ENCODE assay signal across 9 cellular contexts in genomic region chr2:10120158-10120937, GRCh38. TPM values are rescaled to one million over a fixed set of nuclear protein-coding genes. Genes with fewer than 3 reads are reported as not detected.
DNase-seq lines count a peak whose midpoint lies in the region; ATAC-seq, FAIRE-seq and TF ChIP-seq lines count a peak whose summit lies in the region.
"Had no signal": no experiment of that assay in that cellular context is flagged by ENCODE, and none has a peak within 500 bp of the region (broad histone marks: within the 10 kb centered on the region; RNA-seq: fewer than 3 reads in every experiment).

No MANE protein-coding gene starts in this region.

- H3K27me3 Mint-ChIP-seq in CD14-positive monocyte (ENCODE audit: low read depth in 3 of 3), result peaks cover 0 to 1% (median 0%) of the 10 kb centered on the region in 3 donors

- no peaks in the 10 kb centered on the region for H3K9me3 Mint-ChIP-seq in CD14-positive monocyte

- H3K4me2 ChIP-seq in HepG2 (ENCODE audit: low read depth, low read length), result peak overlapping the region; percentile 98

- H3K36me3 Mint-ChIP-seq in CD14-positive monocyte, result peaks cover 0 to 4% of the 10 kb centered on the region in 2 donors

- TF ChIP-seq RAD21 in HepG2 (CRISPR knock-in tag; IDR thresholded peaks at IDR 0.05), result peak; percentile 62

- peak; percentile 83 for DNase-seq in CD14-positive monocyte (ENCODE audit: low spot score)
- peak; percentile 91 to 99 for DNase-seq in NCI-H526 (lab: John Stamatoyannopoulos, UW)
- DNase-seq in activated CD4-positive, alpha-beta T cell treated with anti-CD3 and anti-CD28 coated beads for 4 hours, result peak; percentile 92 to 93
- peak; percentile 57 for DNase-seq in dedifferentiated amniotic fluid mesenchymal stem cell (ENCODE audit: extremely low spot score)
- DNase-seq in HepG2 (ENCODE audit: low spot score), result peak; percentile 98
- peak; percentile 96 for DNase-seq in stimulated activated CD4-positive, alpha-beta T cell treated with anti-CD3 and anti-CD28 coated beads, Interleukin-4, amount 100 ng/mL, for 1 hour

- peaks cover 60% of the 10 kb centered on the region for H3K4me1 Mint-ChIP-seq in CD14-positive monocyte

- peaks cover 40% of the 10 kb centered on the region for H3K79me2 ChIP-seq in HepG2 (ENCODE audit: insufficient read depth, low read length)

- peaks cover 2 to 5% of the 10 kb centered on the region in 2 experiments; a peak in 2 of 5 replicates for H3K36me3 ChIP-seq in HepG2 (replicated peaks in 1 of 2; ENCODE audit: control insufficient read depth in 1 of 2, insufficient read depth in 2 of 2, low read length in 2 of 2)

- BruUV-seq in HepG2 (replicated peaks; lab: Mats Ljungman, UMichigan), result TSS peak; percentile 58

- H3K27ac ChIP-seq in HepG2 (ENCODE audit: extremely low read length, insufficient read depth, low read length), result peak overlapping the region; percentile 92

- no peaks in the 10 kb centered on the region for H3K27me3 ChIP-seq in HepG2 (ENCODE audit: control insufficient read depth in 1 of 2, insufficient read depth in 2 of 2, low read length in 2 of 2)

- under 1% methylated on average over 64 of the region's 64 CpGs for WGBS in HepG2 (ENCODE audit: low lambda C conversion rate)

- POLR2A ChIA-PET in HepG2 (lab: Yijun Ruan, JAX), result interaction anchor here (0.6 to 1.2 kb wide), 7 partner anchors 181 to 490 kb away, joined by 3 to 4 read pairs (median 4); partner anchors contain the start of genes ODC1, TAF1B and YWHAQ

- intact Hi-C loops in CD14-positive monocyte (cut with micrococcal nuclease) (loop anchor here (5.0 to 10.0 kb wide), 5 partner anchors 154 to 327 kb away; partner anchors contain the start of genes HPCAL1 (in 2 of the 2) and ODC1 (in 1 of the 2)), HepG2 (cut with micrococcal nuclease; ENCODE audit: unreplicated experiment) (loop anchor here (1.0 to 10.0 kb wide), 4 partner anchors 48 to 284 kb away; partner anchors contain the start of gene GRHL1)

- TF ChIP-seq EP300 in HepG2 (IDR thresholded peaks at IDR 0.05; ENCODE audit: low read depth in 2 of 2, low read length in 2 of 2) (peak in 1 of 2 experiments; percentile 30; a peak in 3 of 4 replicates), HepG2 (CRISPR knock-in tag; IDR thresholded peaks at IDR 0.05; ENCODE audit: borderline replicate concordance) (no peak; the same call in 1 of the 2 replicates)

- H4K20me1 ChIP-seq in HepG2 (ENCODE audit: insufficient read depth, low read length), result no peaks in the 10 kb centered on the region

- CTCF ChIA-PET in HepG2 (lab: Yijun Ruan, JAX; ENCODE audit: low intra/inter-chr PET ratio, low total read pairs), result no interaction called here

- peak; percentile 87 to 96 for TF ChIP-seq POLR2A in HepG2 (IDR thresholded peaks at IDR 0.05; ENCODE audit: insufficient read depth in 1 of 2, low read depth in 2 of 2, low read length in 2 of 2)

- FAIRE-seq in HepG2 (lab: Jason Lieb, UNC), result peak; percentile 65
- FAIRE-seq: endometrium had no signal

- H3K27ac Mint-ChIP-seq in CD14-positive monocyte, result peak overlapping the region; percentile 93 to 99 (median 98)

- peak overlapping the region; percentile 95 to 98 for H3K4me3 Mint-ChIP-seq in CD14-positive monocyte

- peak overlapping the region; percentile 93 for H3K9ac ChIP-seq in HepG2 (ENCODE audit: insufficient read depth, low read depth, low read length)

- H2AFZ ChIP-seq in HepG2 (ENCODE audit: low read length), result no peak overlapping the region

- in situ Hi-C loops in HepG2 (cut with HindIII; ENCODE audit: extremely low pct_ligation_motif_present, low pct_unique_long_range_greater_than_20kb), result loop anchor here (5.0 kb wide), 1 partner anchor 317 kb away; no protein-coding TSS in a partner anchor

- TF ChIP-seq CTCF in CD14-positive monocyte (IDR thresholded peaks at IDR 0.05) (no peak), HepG2 (CRISPR knock-in tag; IDR thresholded peaks at IDR 0.05) (peak; percentile 35)

- ATAC-seq in GM19395 (IDR thresholded peaks at IDR 0.05; ENCODE audit: unreplicated experiment) (peak; percentile 59), HG03520 (IDR thresholded peaks at IDR 0.05; ENCODE audit: unreplicated experiment) (peak; percentile 48), HepG2 (peak; percentile 75)

- peaks cover 58% of the 10 kb centered on the region for H3K4me1 ChIP-seq in HepG2 (ENCODE audit: insufficient read depth, low read length)

- peak overlapping the region; percentile 70 to 99 (median 93) for H3K4me3 ChIP-seq in HepG2 (replicated peaks in 1 of 3; ENCODE audit: insufficient read depth in 1 of 3, low read depth in 2 of 3, low read length in 3 of 3)

- no peaks in the 10 kb centered on the region for H3K9me3 ChIP-seq in HepG2 (ENCODE audit: low read length)

TF ChIP-seq in HepG2, 621 proteins besides CTCF, POLR2A, EP300 and RAD21 (continues in another document):
- no peak for TF ChIP-seq SP1 (IDR thresholded peaks at IDR 0.05)
- TF ChIP-seq SP1 (CRISPR knock-in tag; IDR thresholded peaks at IDR 0.05), result peak; percentile 68
- TF ChIP-seq FOXC1 (CRISPR knock-in tag; IDR thresholded peaks at IDR 0.05; ENCODE audit: borderline replicate concordance), result peak; percentile 90

RNA-seq across cellular contexts. Expression of gene RRM2, which starts 2.2 kb away (rescaled TPM):
- polyA plus RNA-seq in CD14-positive monocyte (not detected), HepG2 (2011; rRNA removed) (15.2 and 31.3 TPM in 2 replicates)
- total RNA-seq in HepG2 (2016; rRNA removed; fragmentation: Illumina TruSeq; extraction: Trizol), result 150 and 191 TPM in 2 replicates
- total RNA-seq in HepG2 (2016; cell fraction: cytosol; rRNA removed; fragmentation: Illumina TruSeq; extraction: Trizol; ENCODE audit: low read depth), result 37.8 and 48.5 TPM in 2 replicates
- total RNA-seq in HepG2 (2016; cell fraction: insoluble cytoplasmic fraction; rRNA removed; fragmentation: Illumina TruSeq; extraction: Trizol), result 147 and 157 TPM in 2 replicates
- total RNA-seq in HepG2 (2016; cell fraction: membrane; rRNA removed; fragmentation: Illumina TruSeq; extraction: Trizol), result 80.6 and 88.9 TPM in 2 replicates
- 128 and 140 TPM in 2 replicates for total RNA-seq in HepG2 (2016; cell fraction: nucleus; rRNA removed; fragmentation: Illumina TruSeq; extraction: Trizol)
- polyA plus RNA-seq in HepG2 (2011; cell fraction: cytosol; rRNA removed), result 16.4 and 33.9 TPM in 2 replicates
- 56.9 and 85.9 TPM in 2 replicates for polyA plus RNA-seq in HepG2 (2011; cell fraction: nucleus; rRNA removed)
- polyA plus RNA-seq in HepG2 (2012), result 28.1 and 60.7 TPM in 2 replicates
- 43.8 and 46.7 TPM in 2 replicates for polyA plus RNA-seq in HepG2 (2016; cell fraction: cytosol; fragmentation: Illumina TruSeq; extraction: Trizol; ENCODE audit: low read depth)
- polyA plus RNA-seq in HepG2 (2016; cell fraction: insoluble cytoplasmic fraction; fragmentation: Illumina TruSeq; extraction: Trizol; ENCODE audit: low read depth), result 194 and 228 TPM in 2 replicates
- 51.9 and 53.7 TPM in 2 replicates for polyA plus RNA-seq in HepG2 (2016; cell fraction: membrane; fragmentation: Illumina TruSeq; extraction: Trizol; ENCODE audit: low read depth)
- 138 and 141 TPM in 2 replicates for polyA plus RNA-seq in HepG2 (2016; cell fraction: nucleus; fragmentation: Illumina TruSeq; extraction: Trizol; ENCODE audit: insufficient read depth, low read depth)
- polyA minus RNA-seq in HepG2 (2011; rRNA and poly(A)+ RNA removed; ENCODE audit: low replicate concordance), result 59.0 and 93.0 TPM in 2 replicates
- 42.2 and 50.2 TPM in 2 replicates for polyA minus RNA-seq in HepG2 (2011; cell fraction: cytosol; rRNA and poly(A)+ RNA removed)
- 47.4 and 63.0 TPM in 2 replicates for polyA minus RNA-seq in HepG2 (2011; cell fraction: nucleus; rRNA and poly(A)+ RNA removed)

RNA-seq across cellular contexts. Expression of gene CYS1, which starts 40.1 kb away (rescaled TPM):
- polyA plus RNA-seq in CD14-positive monocyte (not detected), HepG2 (2011; rRNA removed) (0.04 TPM in 2 replicates)
- not detected in 2 replicates for total RNA-seq in HepG2 (2016; rRNA removed; fragmentation: Illumina TruSeq; extraction: Trizol)
- total RNA-seq in HepG2 (2016; cell fraction: cytosol; rRNA removed; fragmentation: Illumina TruSeq; extraction: Trizol; ENCODE audit: low read depth), result 0.09 TPM in 1 of 2 replicates, not detected in the other
- not detected in 2 replicates for total RNA-seq in HepG2 (2016; cell fraction: insoluble cytoplasmic fraction; rRNA removed; fragmentation: Illumina TruSeq; extraction: Trizol)
- total RNA-seq in HepG2 (2016; cell fraction: membrane; rRNA removed; fragmentation: Illumina TruSeq; extraction: Trizol), result 0.14 TPM in 1 of 2 replicates, not detected in the other
- not detected in 2 replicates for total RNA-seq in HepG2 (2016; cell fraction: nucleus; rRNA removed; fragmentation: Illumina TruSeq; extraction: Trizol)
- polyA plus RNA-seq in HepG2 (2011; cell fraction: cytosol; rRNA removed), result 0.04 and 0.12 TPM in 2 replicates
- 0.03 TPM in 1 of 2 replicates, not detected in the other for polyA plus RNA-seq in HepG2 (2011; cell fraction: nucleus; rRNA removed)
- 0.13 TPM in 1 of 2 replicates, not detected in the other for polyA plus RNA-seq in HepG2 (2012)
- not detected in 2 replicates for polyA plus RNA-seq in HepG2 (2016; cell fraction: cytosol; fragmentation: Illumina TruSeq; extraction: Trizol; ENCODE audit: low read depth)
- not detected in 2 replicates for polyA plus RNA-seq in HepG2 (2016; cell fraction: insoluble cytoplasmic fraction; fragmentation: Illumina TruSeq; extraction: Trizol; ENCODE audit: low read depth)
- polyA plus RNA-seq in HepG2 (2016; cell fraction: membrane; fragmentation: Illumina TruSeq; extraction: Trizol; ENCODE audit: low read depth), result not detected in 2 replicates
- not detected in 2 replicates for polyA plus RNA-seq in HepG2 (2016; cell fraction: nucleus; fragmentation: Illumina TruSeq; extraction: Trizol; ENCODE audit: insufficient read depth, low read depth)
- polyA minus RNA-seq in HepG2 (2011; rRNA and poly(A)+ RNA removed; ENCODE audit: low replicate concordance), result 0.16 TPM in 1 of 2 replicates, not detected in the other
- not detected in 2 replicates for polyA minus RNA-seq in HepG2 (2011; cell fraction: cytosol; rRNA and poly(A)+ RNA removed)
- not detected in 2 replicates for polyA minus RNA-seq in HepG2 (2011; cell fraction: nucleus; rRNA and poly(A)+ RNA removed)

Comparison
In these comparisons a context has a peak if more than half of its experiments do, and no peak if none do; other contexts are left out.
1. Peak in every context shown above with its lines: DNase-seq, ATAC-seq, H3K4me3 ChIP-seq and H3K27ac ChIP-seq.
2. RNA of gene RRM2, which starts 2.2 kb away (polyA plus RNA-seq): 15.2 to 228 TPM in HepG2; not detected in CD14-positive monocyte; every median in the first group is over 10 times any median in the second.